ENCODE assay signal across 31 cellular contexts in the genomic region with DNA sequence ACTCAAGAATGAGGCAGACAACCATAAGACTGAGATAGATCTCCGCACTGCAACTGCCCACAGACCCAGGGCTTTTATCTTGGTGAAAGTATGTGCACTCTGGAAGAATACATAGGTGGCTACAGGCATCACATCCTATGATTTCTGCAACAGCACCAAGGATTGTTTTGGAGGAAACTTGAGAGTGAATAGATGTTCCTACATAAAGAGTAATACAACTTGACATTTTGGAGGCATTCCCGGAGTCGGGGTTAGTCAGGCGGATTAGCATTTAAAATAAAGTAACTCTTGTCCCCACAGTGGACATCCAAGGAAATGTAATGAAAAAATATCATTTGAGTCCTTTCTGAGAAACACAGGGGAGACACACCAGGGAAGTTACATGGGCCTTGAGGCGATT. TPM values are rescaled to one million over a fixed set of nuclear protein-coding genes. Genes with fewer than 3 reads are reported as not detected.
"Had no signal": no experiment of that assay in that cellular context is flagged by ENCODE, and none has a peak within 500 bp of the region (broad histone marks: within the 10 kb centered on the region; RNA-seq: fewer than 3 reads in every experiment).

No MANE protein-coding gene starts in this region.

- H3K36me3 ChIP-seq: left lung, transverse colon had no signal

- H3K4me1 ChIP-seq: foreskin keratinocyte had no signal

- DNase-seq: activated CD4-positive, alpha-beta memory T cell treated with anti-CD3 and anti-CD28 coated beads for 36 hours; activated CD4-positive, alpha-beta T cell treated with anti-CD3 and anti-CD28 coated beads for 48 hours; activated effector memory CD4-positive, alpha-beta T cell treated with Interleukin-2 at 50 U/mL for 16 hours; activated naive CD4-positive, alpha-beta T cell treated with anti-CD3 and anti-CD28 coated beads for 36 hours; activated naive CD8-positive, alpha-beta T cell treated with anti-CD3 and anti-CD28 coated beads, Interleukin-2, amount 10 ng/mL, durations not matched to agents 7 days and 5 days; activated T-cell treated with anti-CD3 and anti-CD28 coated beads, Interleukin-2, amount 50 U/mL, for 72 hours; effector memory CD8-positive, alpha-beta T cell; foreskin keratinocyte; glutamatergic neuron; kidney glomerular epithelial cell; left lung; naive B cell; occipital lobe; posterior cingulate gyrus; small intestine; stimulated activated CD4-positive, alpha-beta T cell treated with anti-CD3 and anti-CD28 coated beads, Interleukin-15, amount 100 ng/mL, for 24 hours; stimulated activated CD8-positive, alpha-beta memory T cell treated with anti-CD3 and anti-CD28 coated beads, Interleukin-4, amount 100 ng/mL, for 48 hours; stimulated activated naive B cell treated with anti-CD40 and anti-IgM and Interleukin-4, amounts not matched to agents 10 μg/mL and 1 μg/mL and 100 μg/mL, for 72 hours; T-helper 17 cell; transverse colon had no signal

- H3K79me2 ChIP-seq: hepatocyte had no signal

- H3K9me3 Mint-ChIP-seq: activated CD4-positive, alpha-beta memory T cell treated with anti-CD3 and anti-CD28 coated beads for 36 hours; activated naive CD4-positive, alpha-beta T cell treated with anti-CD3 and anti-CD28 coated beads for 36 hours; activated T-cell treated with anti-CD3 and anti-CD28 coated beads, Interleukin-2, amount 50 U/mL, for 72 hours; effector memory CD8-positive, alpha-beta T cell had no signal

- H3K27me3 ChIP-seq: hepatocyte had no signal

- H3K9me3 ChIP-seq: left lung, transverse colon had no signal

- H3K27ac ChIP-seq: foreskin keratinocyte, hepatocyte, left lung, transverse colon had no signal

- H3K4me1 Mint-ChIP-seq: brain had no signal

- ATAC-seq: activated T-cell treated with anti-CD3 and anti-CD28 coated beads, Interleukin-2, amount 50 U/mL, for 72 hours; effector memory CD8-positive, alpha-beta T cell; foreskin keratinocyte; left lung; sciatic nerve; stimulated activated naive B cell treated with anti-CD40 and anti-IgM and Interleukin-4, amounts not matched to agents 10 μg/mL and 1 μg/mL and 100 μg/mL, for 72 hours; T-helper 17 cell had no signal

- H3K4me2 ChIP-seq: hepatocyte had no signal

- H3K36me3 Mint-ChIP-seq: activated CD4-positive, alpha-beta memory T cell treated with anti-CD3 and anti-CD28 coated beads for 36 hours; activated naive CD8-positive, alpha-beta T cell treated with anti-CD3 and anti-CD28 coated beads, Interleukin-2, amount 10 ng/mL, durations not matched to agents 7 days and 5 days; brain; naive B cell; stimulated activated naive B cell treated with anti-CD40 and anti-IgM and Interleukin-4, amounts not matched to agents 10 μg/mL and 1 μg/mL and 100 μg/mL, for 72 hours had no signal

- H3K27ac Mint-ChIP-seq: activated CD4-positive, alpha-beta memory T cell treated with anti-CD3 and anti-CD28 coated beads for 36 hours; activated naive CD4-positive, alpha-beta T cell treated with anti-CD3 and anti-CD28 coated beads for 36 hours; activated naive CD8-positive, alpha-beta T cell treated with anti-CD3 and anti-CD28 coated beads, Interleukin-2, amount 10 ng/mL, durations not matched to agents 7 days and 5 days; activated T-cell treated with anti-CD3 and anti-CD28 coated beads, Interleukin-2, amount 50 U/mL, for 72 hours; brain; effector memory CD8-positive, alpha-beta T cell; naive B cell; stimulated activated naive B cell treated with anti-CD40 and anti-IgM and Interleukin-4, amounts not matched to agents 10 μg/mL and 1 μg/mL and 100 μg/mL, for 72 hours; T-helper 17 cell had no signal

- H3K4me3 ChIP-seq: hepatocyte, left lung, lung, transverse colon had no signal

- H2AFZ ChIP-seq: hepatocyte had no signal

- H3K4me3 Mint-ChIP-seq: activated CD4-positive, alpha-beta memory T cell treated with anti-CD3 and anti-CD28 coated beads for 36 hours; activated naive CD4-positive, alpha-beta T cell treated with anti-CD3 and anti-CD28 coated beads for 36 hours; activated naive CD8-positive, alpha-beta T cell treated with anti-CD3 and anti-CD28 coated beads, Interleukin-2, amount 10 ng/mL, durations not matched to agents 7 days and 5 days; activated T-cell treated with anti-CD3 and anti-CD28 coated beads, Interleukin-2, amount 50 U/mL, for 72 hours; brain; effector memory CD8-positive, alpha-beta T cell; naive B cell; stimulated activated naive B cell treated with anti-CD40 and anti-IgM and Interleukin-4, amounts not matched to agents 10 μg/mL and 1 μg/mL and 100 μg/mL, for 72 hours; T-helper 17 cell had no signal

RNA-seq across cellular contexts. Expression of a gene that starts 26.7 kb away (rescaled TPM):
- total RNA-seq: activated CD4-positive, alpha-beta memory T cell treated with anti-CD3 and anti-CD28 coated beads for 36 hours; activated naive CD4-positive, alpha-beta T cell treated with anti-CD3 and anti-CD28 coated beads for 36 hours; activated naive CD8-positive, alpha-beta T cell treated with anti-CD3 and anti-CD28 coated beads, Interleukin-2, amount 10 ng/mL, durations not matched to agents 7 days and 5 days; activated T-cell treated with anti-CD3 and anti-CD28 coated beads, Interleukin-2, amount 50 U/mL, for 72 hours; cardiac septum; dermis microvascular lymphatic vessel endothelial cell; endothelial cell of umbilical vein; esophagus mucosa; foreskin keratinocyte; hepatocyte; left lung; lung; mesenteric fat pad; mucosa of gallbladder; occipital lobe; sciatic nerve; T-helper 17 cell; temporal lobe had no signal
